Comparison of ENCODE assay signal across 18 cellular contexts in the genomic region with DNA sequence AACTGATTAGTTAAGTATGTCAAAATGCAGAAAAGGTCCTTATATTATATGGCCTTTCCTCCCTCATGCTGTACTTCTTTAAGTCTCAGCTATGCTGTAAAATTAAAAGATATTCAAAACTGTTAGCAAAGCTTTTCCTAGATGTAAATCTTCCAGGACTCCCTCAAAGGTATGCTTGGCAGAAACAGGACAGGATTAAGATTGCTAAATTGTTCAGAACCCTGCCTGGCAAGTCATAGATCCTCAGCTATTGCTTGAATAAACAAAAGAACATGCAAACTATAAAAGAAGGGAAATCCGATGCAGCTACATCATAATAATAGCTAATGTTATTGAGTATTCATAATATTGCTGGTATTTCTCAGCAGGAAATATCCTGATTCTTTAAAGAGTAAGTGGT.
"Had no signal": no experiment of that assay in that cellular context is flagged by ENCODE, and none has a peak within 500 bp of the region (broad histone marks: within the 10 kb centered on the region; RNA-seq: fewer than 3 reads in every experiment).

No MANE protein-coding gene starts in this region.

- H3K4me3 ChIP-seq: coronary artery, lung, pancreas, thyroid gland had no signal

- H3K36me3 ChIP-seq: neutrophil, pancreas, thyroid gland had no signal

- H3K27ac ChIP-seq: coronary artery, neutrophil, pancreas, thyroid gland had no signal

- H3K27me3 ChIP-seq: neutrophil, pancreas, thyroid gland had no signal

- ATAC-seq: effector memory CD8-positive, alpha-beta T cell; esophagus mucosa; left lobe of liver; natural killer cell; pancreas; stimulated activated naive CD8-positive, alpha-beta T cell treated with anti-CD3 and anti-CD28 coated beads, Interleukin-15, amount 100 ng/mL, for 72 hours had no signal

- DNase-seq: effector memory CD8-positive, alpha-beta T cell; head of caudate nucleus; kidney; natural killer cell; pancreas; retina; small intestine; stimulated activated CD4-positive, alpha-beta T cell treated with anti-CD3 and anti-CD28 coated beads, Interleukin-15, amount 100 ng/mL, for 24 hours; stimulated activated CD4-positive, alpha-beta T cell treated with anti-CD3 and anti-CD28 coated beads, Interleukin-2, amount 100 ng/mL, for 48 hours; stimulated activated naive CD4-positive, alpha-beta T cell; stimulated activated naive CD8-positive, alpha-beta T cell treated with anti-CD3 and anti-CD28 coated beads, Interleukin-15, amount 100 ng/mL, for 72 hours; thyroid gland; trophoblast cell had no signal

- H3K9me3 ChIP-seq: neutrophil, pancreas, thyroid gland had no signal
